Comparison of ENCODE assay signal across 17 cellular contexts in the genomic region with DNA sequence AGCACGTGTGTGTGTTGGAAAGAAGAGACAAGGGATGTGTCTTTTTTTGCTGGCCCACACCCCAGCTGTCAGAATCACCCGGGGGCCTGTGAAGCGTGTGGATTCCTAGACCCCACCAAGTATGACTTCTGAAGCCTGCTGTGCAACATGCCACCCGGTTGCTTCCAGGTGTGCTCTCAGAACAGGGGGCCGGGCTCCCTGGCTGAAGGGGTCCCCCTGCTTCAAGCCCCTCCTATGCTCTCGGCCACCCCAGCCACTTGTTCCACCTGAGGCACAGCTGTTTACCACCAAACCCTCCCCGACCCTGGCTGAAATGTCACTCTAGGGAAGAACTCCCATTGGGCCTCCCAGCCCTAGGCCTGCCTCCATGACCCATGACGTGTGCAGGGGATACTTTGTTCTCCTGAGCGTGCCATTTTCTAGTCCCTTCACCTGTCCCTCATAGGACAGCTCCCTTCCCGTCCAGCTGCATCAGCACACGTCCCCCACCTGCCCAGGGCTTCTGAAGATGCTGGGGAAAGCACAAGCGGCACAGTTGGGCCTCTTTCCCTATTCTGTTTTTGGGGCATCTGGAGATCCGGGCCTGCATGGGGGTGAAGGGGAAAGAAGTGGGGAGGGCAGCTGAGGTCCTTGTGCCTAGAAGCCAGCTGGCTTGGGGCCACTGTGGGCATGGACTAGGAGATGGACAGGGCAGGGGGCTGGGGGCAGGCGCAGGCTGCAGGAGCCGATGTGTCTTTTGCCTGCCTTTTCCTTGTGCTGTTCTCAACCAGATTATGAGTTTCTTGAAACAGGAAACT. TPM values are rescaled to one million over a fixed set of nuclear protein-coding genes. Genes with fewer than 3 reads are reported as not detected.
"Had no signal": no experiment of that assay in that cellular context is flagged by ENCODE, and none has a peak within 500 bp of the region (broad histone marks: within the 10 kb centered on the region; RNA-seq: fewer than 3 reads in every experiment).

No MANE protein-coding gene starts in this region.

- H3K27me3 Mint-ChIP-seq: activated CD4-positive, alpha-beta T cell treated with anti-CD3 and anti-CD28 coated beads for 36 hours; activated naive CD8-positive, alpha-beta T cell treated with anti-CD3 and anti-CD28 coated beads for 36 hours; progenitor cell of endocrine pancreas; T-cell had no signal

- H3K4me1 Mint-ChIP-seq: activated CD4-positive, alpha-beta T cell treated with anti-CD3 and anti-CD28 coated beads for 36 hours; activated naive CD8-positive, alpha-beta T cell treated with anti-CD3 and anti-CD28 coated beads for 36 hours; T-cell had no signal

- ATAC-seq: activated CD4-positive, alpha-beta T cell treated with anti-CD3 and anti-CD28 coated beads for 36 hours; gastrocnemius medialis; heart left ventricle; T-cell; WTC11 had no signal

- H3K9me3 Mint-ChIP-seq: activated naive CD8-positive, alpha-beta T cell treated with anti-CD3 and anti-CD28 coated beads for 36 hours; brain; T-cell; WTC11 had no signal

- H3K27ac Mint-ChIP-seq: activated CD4-positive, alpha-beta T cell treated with anti-CD3 and anti-CD28 coated beads for 36 hours; activated naive CD8-positive, alpha-beta T cell treated with anti-CD3 and anti-CD28 coated beads for 36 hours; progenitor cell of endocrine pancreas; T-cell; WTC11 had no signal

- H3K27ac ChIP-seq: gastrocnemius medialis, heart left ventricle, left ventricle myocardium inferior, stomach had no signal

- DNase-seq: activated CD4-positive, alpha-beta T cell treated with anti-CD3 and anti-CD28 coated beads for 36 hours; activated CD4-positive, alpha-beta T cell treated with anti-CD3 and anti-CD28 coated beads, Interleukin-2, amount 50 U/mL, for 48 hours; activated naive CD8-positive, alpha-beta T cell treated with anti-CD3 and anti-CD28 coated beads for 36 hours; caudate nucleus; gastrocnemius medialis; heart left ventricle; left ventricle myocardium inferior; mammary epithelial cell; SK-N-SH; stomach; T-cell; trophoblast cell had no signal

- H3K4me3 Mint-ChIP-seq: activated CD4-positive, alpha-beta T cell treated with anti-CD3 and anti-CD28 coated beads for 36 hours; activated naive CD8-positive, alpha-beta T cell treated with anti-CD3 and anti-CD28 coated beads for 36 hours; brain; T-cell; WTC11 had no signal

RNA-seq across cellular contexts. Expression of a gene that starts 33.3 kb away (rescaled TPM):
- total RNA-seq: activated CD4-positive, alpha-beta T cell treated with anti-CD3 and anti-CD28 coated beads for 36 hours; activated naive CD8-positive, alpha-beta T cell treated with anti-CD3 and anti-CD28 coated beads for 36 hours; kidney epithelial cell; mammary epithelial cell; mononuclear cell; progenitor cell of endocrine pancreas; stomach had no signal
